8 cellular contexts compared by ENCODE assay signal in the genomic region with DNA sequence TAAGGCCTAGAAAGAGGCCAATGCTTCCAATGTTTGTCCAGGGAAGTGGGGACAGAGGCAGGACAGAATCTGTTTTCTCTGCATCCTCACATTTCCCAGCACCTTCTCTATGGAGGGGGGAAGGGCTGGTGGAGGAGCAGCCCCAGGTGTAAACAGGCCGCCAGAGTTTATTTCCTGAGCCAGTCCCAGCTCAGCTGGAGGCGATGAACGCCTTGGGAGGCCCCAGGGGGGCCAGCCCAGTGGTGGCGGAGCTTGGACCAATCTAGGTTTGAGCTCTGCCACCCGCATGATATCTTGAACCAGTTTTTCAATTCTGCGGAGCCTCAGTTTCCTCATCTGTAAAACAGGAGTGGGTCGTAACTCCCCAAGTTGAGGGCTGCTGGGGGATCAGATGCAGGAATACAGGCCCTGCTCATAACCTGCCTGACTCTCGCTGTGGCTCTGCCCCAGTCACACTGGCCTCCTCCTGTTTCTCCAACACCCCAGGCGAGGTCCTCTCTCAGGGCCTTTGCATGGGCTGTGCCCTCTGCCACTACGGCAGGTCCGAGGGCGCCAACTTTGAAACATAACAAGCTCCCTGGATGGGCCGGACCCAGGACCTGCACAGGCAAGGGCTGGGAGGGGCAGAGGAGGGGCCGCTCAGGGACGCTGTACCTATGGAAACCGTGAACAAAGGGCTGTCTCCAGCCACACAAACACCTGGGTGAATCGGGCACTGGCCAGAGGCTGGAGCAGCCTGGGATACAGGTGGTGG. TPM values are rescaled to one million over a fixed set of nuclear protein-coding genes. Genes with fewer than 3 reads are reported as not detected.
DNase-seq lines count a peak whose midpoint lies in the region; ATAC-seq, FAIRE-seq and TF ChIP-seq lines count a peak whose summit lies in the region.

No MANE protein-coding gene starts in this region.

- no peaks in the 10 kb centered on the region for H3K27me3 ChIP-seq in SK-N-SH (ENCODE audit: insufficient read depth)
- no peaks in the 10 kb centered on the region for H3K27me3 ChIP-seq in keratinocyte (ENCODE audit: control insufficient read depth, extremely low read depth, insufficient read depth, low read length)

- no peaks in the 10 kb centered on the region for H3K9me2 ChIP-seq in SK-N-SH

- H3K36me3 ChIP-seq in SK-N-SH (replicated peaks in 1 of 2; ENCODE audit: control insufficient read depth in 1 of 2, insufficient read depth in 2 of 2, low read length in 1 of 2): no peaks in the 10 kb centered on the region
- no peaks in the 10 kb centered on the region for H3K36me3 ChIP-seq in keratinocyte (ENCODE audit: control insufficient read depth in 2 of 2, extremely low read depth in 1 of 2, insufficient read depth in 2 of 2, low read length in 2 of 2)

- POLR2A ChIA-PET in SK-N-SH (lab: Yijun Ruan, JAX): interaction anchor here (0.6 to 0.7 kb wide), 2 partner anchors 17 to 29 kb away, joined by 3 read pairs; no protein-coding TSS in a partner anchor
- POLR2A ChIA-PET in activated B cell treated with CpG ODN at 0.5 μM for 24 hours (lab: Charles Lee): no interaction called here

- peaks cover 2% of the 10 kb centered on the region for H3K36me3 Mint-ChIP-seq in activated B cell treated with CpG ODN at 0.5 μM for 24 hours (ENCODE audit: low read depth)

- no peak for TF ChIP-seq RAD21 in SK-N-SH (IDR thresholded peaks at IDR 0.05; ENCODE audit: low read length)

- H4K20me1 ChIP-seq in SK-N-SH (ENCODE audit: insufficient read depth): no peaks in the 10 kb centered on the region
- no peaks in the 10 kb centered on the region for H4K20me1 ChIP-seq in keratinocyte (ENCODE audit: control insufficient read depth, extremely low read depth, insufficient read depth, low read length)

- H3K79me2 ChIP-seq in SK-N-SH (ENCODE audit: insufficient read depth): peaks cover 23% of the 10 kb centered on the region
- peaks cover 19% of the 10 kb centered on the region for H3K79me2 ChIP-seq in keratinocyte (ENCODE audit: control insufficient read depth, insufficient read depth, low read length)

- no peak for TF ChIP-seq EP300 in SK-N-SH (IDR thresholded peaks at IDR 0.05; ENCODE audit: borderline replicate concordance in 1 of 2, low read depth in 1 of 2, low read length in 1 of 2)

- H3K4me3 ChIP-seq in SK-N-SH (ENCODE audit: low read depth in 2 of 2, low read length in 1 of 2) (peak overlapping the region; percentile 72 to 89), keratinocyte (ENCODE audit: control insufficient read depth in 2 of 3, extremely low read depth in 1 of 3, insufficient read depth in 2 of 3, low read depth in 1 of 3, low read length in 3 of 3) (peak overlapping the region; percentile 70 to 98 (median 89))

- no peaks in the 10 kb centered on the region for H3K9me3 ChIP-seq in SK-N-SH
- no peaks in the 10 kb centered on the region for H3K9me3 ChIP-seq in keratinocyte (ENCODE audit: control insufficient read depth, low read depth, low read length)

- peak overlapping the region; percentile 100 for H3K4me2 ChIP-seq in SK-N-SH
- H3K4me2 ChIP-seq in keratinocyte (ENCODE audit: control insufficient read depth, extremely low read depth, insufficient read depth, low read depth, low read length): peak overlapping the region; percentile 98

- H3K4me3 Mint-ChIP-seq in activated B cell treated with CpG ODN at 0.5 μM for 24 hours: peak overlapping the region; percentile 99
- peak overlapping the region; percentile 90 for H3K4me3 Mint-ChIP-seq in stimulated activated naive CD8-positive, alpha-beta T cell treated with anti-CD3 and anti-CD28 coated beads, Interleukin-15, amount 100 ng/mL, for 72 hours

- H3K9ac ChIP-seq in SK-N-SH: peak overlapping the region; percentile 85; the same call in 1 of the 2 replicates
- peak overlapping the region; percentile 81 for H3K9ac ChIP-seq in keratinocyte (ENCODE audit: control insufficient read depth, extremely low read depth, insufficient read depth, low read length)

- no peaks in the 10 kb centered on the region for H3K27me3 Mint-ChIP-seq in activated B cell treated with CpG ODN at 0.5 μM for 24 hours
- H3K27me3 Mint-ChIP-seq in stimulated activated naive CD8-positive, alpha-beta T cell treated with anti-CD3 and anti-CD28 coated beads, Interleukin-15, amount 100 ng/mL, for 72 hours: no peaks in the 10 kb centered on the region

- DNase-seq in SK-N-SH (no peak), activated B cell treated with CpG ODN at 0.5 μM for 24 hours (no peak), keratinocyte (ENCODE audit: low read depth, low spot score) (no peak), H4 (ENCODE audit: low spot score) (no peak), NCI-H1930 (lab: John Stamatoyannopoulos, UW) (no peak)
- DNase-seq in stimulated activated naive CD8-positive, alpha-beta T cell treated with anti-CD3 and anti-CD28 coated beads, Interleukin-15, amount 100 ng/mL, for 72 hours: no peak

- CTCF ChIA-PET in SK-N-SH (lab: Yijun Ruan, JAX): interaction anchor here (0.6 to 2.7 kb wide), 8 partner anchors 33 to 1409 kb away, joined by 3 to 10 read pairs (median 3); no protein-coding TSS in a partner anchor
- CTCF ChIA-PET in activated B cell treated with CpG ODN at 0.5 μM for 24 hours (lab: Charles Lee): interaction anchor here (0.9 kb wide), 1 partner anchor 28 kb away, joined by 3 read pairs; no protein-coding TSS in a partner anchor

- WGBS in SK-N-SH (ENCODE audit: low lambda C conversion rate): 78% methylated on average over 6 of the region's 17 CpGs

- no peak for FAIRE-seq in keratinocyte (lab: Jason Lieb, UNC)

- no peak for ATAC-seq in SK-N-SH treated with all-trans-retinoic acid at 6 μM for 48 hours
- no peak for ATAC-seq in activated B cell treated with CpG ODN at 0.5 μM for 24 hours (ENCODE audit: low read depth)
- ATAC-seq in stimulated activated naive CD8-positive, alpha-beta T cell treated with anti-CD3 and anti-CD28 coated beads, Interleukin-15, amount 100 ng/mL, for 72 hours: no peak
- ATAC-seq in HG03139 (IDR thresholded peaks at IDR 0.05; ENCODE audit: unreplicated experiment): no peak

- dilution Hi-C loops in keratinocyte (cut with MboI; ENCODE audit: extremely low pct_ligation_motif_present, low sequenced_read_pairs): no loop called here

- no peak overlapping the region for H2AFZ ChIP-seq in SK-N-SH (ENCODE audit: low read depth)
- no peak overlapping the region for H2AFZ ChIP-seq in keratinocyte (ENCODE audit: control insufficient read depth, low read length)

- H3K27ac Mint-ChIP-seq in activated B cell treated with CpG ODN at 0.5 μM for 24 hours: peak overlapping the region; percentile 86
- H3K27ac Mint-ChIP-seq in stimulated activated naive CD8-positive, alpha-beta T cell treated with anti-CD3 and anti-CD28 coated beads, Interleukin-15, amount 100 ng/mL, for 72 hours: peak overlapping the region; percentile 79 to 92

- TF ChIP-seq CTCF in SK-N-SH (IDR thresholded peaks at IDR 0.05) (no peak), activated B cell treated with CpG ODN at 0.5 μM for 24 hours (IDR thresholded peaks at IDR 0.05) (no peak), keratinocyte (optimal IDR thresholded peaks at IDR 0.05 in 1 of 3, IDR thresholded peaks at IDR 0.05 in 1 of 3, conservative IDR thresholded peaks at IDR 0.05 in 1 of 3; ENCODE audit: extremely low read depth in 1 of 3, insufficient read depth in 2 of 3, low read length in 3 of 3) (no peak)

- intact Hi-C loops in activated B cell treated with CpG ODN at 0.5 μM for 24 hours (cut with micrococcal nuclease): no loop called here

- H3K4me1 ChIP-seq in SK-N-SH (ENCODE audit: control insufficient read depth in 1 of 2, insufficient read depth in 2 of 2, low read depth in 1 of 2, low read length in 1 of 2) (peaks cover 3 to 20% of the 10 kb centered on the region in 2 experiments; a peak in 1 of 4 replicates), keratinocyte (ENCODE audit: control insufficient read depth, extremely low read depth, insufficient read depth, low read length) (peaks cover 33% of the 10 kb centered on the region)

- no peaks in the 10 kb centered on the region for H3K9me3 Mint-ChIP-seq in activated B cell treated with CpG ODN at 0.5 μM for 24 hours
- H3K9me3 Mint-ChIP-seq in stimulated activated naive CD8-positive, alpha-beta T cell treated with anti-CD3 and anti-CD28 coated beads, Interleukin-15, amount 100 ng/mL, for 72 hours: no peaks in the 10 kb centered on the region

- H3F3A ChIP-seq in SK-N-SH (replicated peaks; ENCODE audit: insufficient read depth): peaks cover 11% of the 10 kb centered on the region

- H3K27ac ChIP-seq in SK-N-SH (ENCODE audit: low read depth in 2 of 2, low read length in 1 of 2): no peak overlapping the region
- H3K27ac ChIP-seq in keratinocyte (ENCODE audit: control insufficient read depth, insufficient read depth, low read length): peak overlapping the region; percentile 64

- H3K9me1 ChIP-seq in keratinocyte (ENCODE audit: control insufficient read depth, extremely low read depth, insufficient read depth, low read length): no peaks in the 10 kb centered on the region

- peaks cover 45% of the 10 kb centered on the region for H3K4me1 Mint-ChIP-seq in activated B cell treated with CpG ODN at 0.5 μM for 24 hours
- peaks cover 44% of the 10 kb centered on the region for H3K4me1 Mint-ChIP-seq in stimulated activated naive CD8-positive, alpha-beta T cell treated with anti-CD3 and anti-CD28 coated beads, Interleukin-15, amount 100 ng/mL, for 72 hours

RNA-seq across cellular contexts. Expression of gene TNFAIP8L1, which starts 1.1 kb away (rescaled TPM):
- polyA plus RNA-seq in SK-N-SH (2012; rRNA removed): 5.7 and 6.4 TPM in 2 replicates
- 4.6 and 6.5 TPM in 2 replicates for polyA plus RNA-seq in SK-N-SH (2012; cell fraction: cytosol; rRNA removed)
- 3.5 and 4.0 TPM in 2 replicates for polyA plus RNA-seq in SK-N-SH (2012; cell fraction: nucleus; rRNA removed)
- 13.2 and 15.5 TPM in 2 replicates for total RNA-seq in activated B cell treated with CpG ODN at 0.5 μM for 24 hours
- polyA plus RNA-seq in keratinocyte: 2.5 to 5.1 TPM (median 4.7 TPM) in 3 replicates
- polyA plus RNA-seq in keratinocyte (2011; ENCODE audit: low read depth): 1.1 TPM
- polyA plus RNA-seq in keratinocyte (2011; cell fraction: cytosol; rRNA removed): 2.3 and 4.1 TPM in 2 replicates
- 2.8 and 3.6 TPM in 2 replicates for polyA plus RNA-seq in keratinocyte (2011; cell fraction: nucleus; rRNA removed)
- polyA plus RNA-seq in keratinocyte (2012; ENCODE audit: low replicate concordance): 2.0 and 6.5 TPM in 2 replicates
- 2.0 to 5.3 TPM (median 4.2 TPM) in 3 replicates for polyA minus RNA-seq in keratinocyte
- polyA minus RNA-seq in keratinocyte (2011; cell fraction: cytosol; rRNA and poly(A)+ RNA removed): 5.6 TPM
- 1.4 and 2.1 TPM in 2 replicates for polyA minus RNA-seq in keratinocyte (2011; cell fraction: nucleus; rRNA and poly(A)+ RNA removed)
- total RNA-seq in H4 (2014; rRNA removed; shearing (Covaris generic)): 2.7 and 2.8 TPM in 2 replicates

RNA-seq across cellular contexts. Expression of gene MYDGF, which starts 29.7 kb away (rescaled TPM):
- 188 and 312 TPM in 2 replicates for polyA plus RNA-seq in SK-N-SH (2012; rRNA removed)
- 180 and 229 TPM in 2 replicates for polyA plus RNA-seq in SK-N-SH (2012; cell fraction: cytosol; rRNA removed)
- 153 and 184 TPM in 2 replicates for polyA plus RNA-seq in SK-N-SH (2012; cell fraction: nucleus; rRNA removed)
- total RNA-seq in activated B cell treated with CpG ODN at 0.5 μM for 24 hours: 30.9 and 31.6 TPM in 2 replicates
- 80.3 to 141 TPM (median 85.9 TPM) in 3 replicates for polyA plus RNA-seq in keratinocyte
- 17.6 TPM for polyA plus RNA-seq in keratinocyte (2011; ENCODE audit: low read depth)
- 54.8 and 110 TPM in 2 replicates for polyA plus RNA-seq in keratinocyte (2011; cell fraction: cytosol; rRNA removed)
- 95.6 and 133 TPM in 2 replicates for polyA plus RNA-seq in keratinocyte (2011; cell fraction: nucleus; rRNA removed)
- polyA plus RNA-seq in keratinocyte (2012; ENCODE audit: low replicate concordance): 123 and 217 TPM in 2 replicates
- polyA minus RNA-seq in keratinocyte: 25.0 to 71.5 TPM (median 35.6 TPM) in 3 replicates
- 79.0 TPM for polyA minus RNA-seq in keratinocyte (2011; cell fraction: cytosol; rRNA and poly(A)+ RNA removed)
- 40.6 and 42.4 TPM in 2 replicates for polyA minus RNA-seq in keratinocyte (2011; cell fraction: nucleus; rRNA and poly(A)+ RNA removed)
- 165 and 192 TPM in 2 replicates for total RNA-seq in H4 (2014; rRNA removed; shearing (Covaris generic))
